Comparison of ENCODE assay signal across 8 cellular contexts in genomic region chr19:38848299-38849146, GRCh38. TPM values are rescaled to one million over a fixed set of nuclear protein-coding genes. Genes with fewer than 3 reads are reported as not detected.
DNase-seq lines count a peak whose midpoint lies in the region; ATAC-seq and TF ChIP-seq lines count a peak whose summit lies in the region.

No MANE protein-coding gene starts in this region.

- H3K4me3 Mint-ChIP-seq in IgD-negative memory B cell: peak overlapping the region; percentile 73 to 98 (median 94)

- H3K4me3 ChIP-seq in AG09309 (ENCODE audit: control insufficient read depth, low read depth, low read length) (peak overlapping the region; percentile 60), choroid plexus epithelial cell (ENCODE audit: low read depth, low read length) (peak overlapping the region; percentile 73), muscle layer of duodenum (ENCODE audit: low read depth in 1 of 2, low read length in 2 of 2) (peak overlapping the region; percentile 78 to 80)

- no peaks in the 10 kb centered on the region for H3K9me3 Mint-ChIP-seq in IgD-negative memory B cell

- peaks cover 12 to 45% of the 10 kb centered on the region in 2 donors for H3K4me1 ChIP-seq in muscle layer of duodenum (ENCODE audit: control insufficient read depth in 1 of 2, insufficient read depth in 2 of 2, low read length in 2 of 2)

- H3K9me3 ChIP-seq in muscle layer of duodenum (ENCODE audit: control insufficient read depth in 1 of 2, low read length in 2 of 2): no peaks in the 10 kb centered on the region

- peak overlapping the region; percentile 93 for H3K27ac ChIP-seq in muscle layer of duodenum (ENCODE audit: low read length)

- no peak for ATAC-seq in GM21825 (IDR thresholded peaks at IDR 0.05; ENCODE audit: unreplicated experiment)

- peaks cover 18 to 45% (median 40%) of the 10 kb centered on the region in 3 donors for H3K4me1 Mint-ChIP-seq in IgD-negative memory B cell

- DNase-seq in AG09309 (ENCODE audit: low read depth) (no peak), choroid plexus epithelial cell (ENCODE audit: low read depth) (no peak), NCI-H446 treated with DMSO at 0.1 percent for 48 hours (lab: John Stamatoyannopoulos, UW) (no peak), SW480 (ENCODE audit: low spot score) (no peak)
- no peak for DNase-seq in effector CD8-positive, alpha-beta T cell (lab: John Stamatoyannopoulos, UW)

- TF ChIP-seq CTCF in AG09309 (IDR thresholded peaks at IDR 0.05; ENCODE audit: control insufficient read depth, insufficient read depth, low read depth, low read length, missing control alignments): no peak
- no peak for TF ChIP-seq CTCF in choroid plexus epithelial cell (conservative IDR thresholded peaks at IDR 0.05; ENCODE audit: low read depth, low read length)

- peaks cover 6% of the 10 kb centered on the region for H3K36me3 Mint-ChIP-seq in IgD-negative memory B cell

- no peaks in the 10 kb centered on the region for H3K27me3 ChIP-seq in muscle layer of duodenum (ENCODE audit: low read depth, low read length)

- H3K27me3 Mint-ChIP-seq in IgD-negative memory B cell: peaks cover 2% of the 10 kb centered on the region

- peak overlapping the region; percentile 88 to 100 (median 97) for H3K27ac Mint-ChIP-seq in IgD-negative memory B cell

- peaks cover 34 to 44% of the 10 kb centered on the region in 2 donors for H3K36me3 ChIP-seq in muscle layer of duodenum (ENCODE audit: control insufficient read depth in 1 of 2, insufficient read depth in 2 of 2, low read length in 2 of 2)

RNA-seq across cellular contexts. Expression of gene HNRNPL, which starts 1.3 kb away (rescaled TPM):
- 78.9 TPM for polyA plus RNA-seq in IgD-negative memory B cell

RNA-seq across cellular contexts. Expression of gene ECH1, which starts 16.9 kb away (rescaled TPM):
- 307 TPM for polyA plus RNA-seq in IgD-negative memory B cell

RNA-seq across cellular contexts. Expression of gene RINL, which starts 29.6 kb away (rescaled TPM):
- 61.3 TPM for polyA plus RNA-seq in IgD-negative memory B cell

RNA-seq across cellular contexts. Expression of gene LGALS4, which starts 35.8 kb away (rescaled TPM):
- polyA plus RNA-seq in IgD-negative memory B cell: not detected

RNA-seq across cellular contexts. Expression of gene SIRT2, which starts 50.9 kb away (rescaled TPM):
- polyA plus RNA-seq in IgD-negative memory B cell: 45.5 TPM
